ENCODE assay signal across 1 cellular context in the genomic region with DNA sequence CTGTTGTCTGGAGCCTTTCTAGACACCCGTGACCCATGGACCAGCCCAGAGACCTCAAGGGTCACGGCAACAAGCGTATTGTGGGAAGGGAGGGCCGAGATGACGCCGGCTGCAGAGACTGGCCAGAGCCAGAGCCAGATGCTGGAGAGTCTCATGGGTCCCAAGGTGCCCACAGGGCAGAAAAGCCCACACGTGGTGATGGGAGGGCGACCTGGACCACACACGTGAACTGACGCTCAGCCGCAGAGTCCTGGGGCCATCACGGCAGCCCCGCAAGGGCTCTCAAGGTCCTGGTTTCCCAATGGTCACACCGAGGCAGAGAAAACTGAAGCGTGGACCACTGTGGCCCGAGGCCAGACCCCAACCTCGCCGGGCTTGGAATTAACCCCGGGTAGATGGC.
TF ChIP-seq lines count a peak whose summit lies in the region.

No MANE protein-coding gene starts in this region.

TF ChIP-seq in HepG2, 621 proteins besides CTCF, POLR2A, EP300 and RAD21:
- no peak for TF ChIP-seq ZBTB21 (CRISPR knock-in tag; IDR thresholded peaks at IDR 0.05)
- TF ChIP-seq, protein P1, sequence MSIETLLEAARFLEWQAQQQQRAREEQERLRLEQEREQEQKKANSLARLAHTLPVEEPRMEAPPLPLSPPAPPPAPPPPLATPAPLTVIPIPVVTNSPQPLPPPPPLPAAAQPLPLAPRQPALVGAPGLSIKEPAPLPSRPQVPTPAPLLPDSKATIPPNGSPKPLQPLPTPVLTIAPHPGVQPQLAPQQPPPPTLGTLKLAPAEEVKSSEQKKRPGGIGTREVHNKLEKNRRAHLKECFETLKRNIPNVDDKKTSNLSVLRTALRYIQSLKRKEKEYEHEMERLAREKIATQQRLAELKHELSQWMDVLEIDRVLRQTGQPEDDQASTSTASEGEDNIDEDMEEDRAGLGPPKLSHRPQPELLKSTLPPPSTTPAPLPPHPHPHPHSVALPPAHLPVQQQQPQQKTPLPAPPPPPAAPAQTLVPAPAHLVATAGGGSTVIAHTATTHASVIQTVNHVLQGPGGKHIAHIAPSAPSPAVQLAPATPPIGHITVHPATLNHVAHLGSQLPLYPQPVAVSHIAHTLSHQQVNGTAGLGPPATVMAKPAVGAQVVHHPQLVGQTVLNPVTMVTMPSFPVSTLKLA (IDR thresholded peaks at IDR 0.05), result peak; percentile 89
- peak; percentile 24; the same call in 1 of the 2 replicates for TF ChIP-seq NRL (CRISPR knock-in tag; IDR thresholded peaks at IDR 0.05; ENCODE audit: borderline replicate concordance)
